ENCODE assay signal across 8 cellular contexts in the genomic region with DNA sequence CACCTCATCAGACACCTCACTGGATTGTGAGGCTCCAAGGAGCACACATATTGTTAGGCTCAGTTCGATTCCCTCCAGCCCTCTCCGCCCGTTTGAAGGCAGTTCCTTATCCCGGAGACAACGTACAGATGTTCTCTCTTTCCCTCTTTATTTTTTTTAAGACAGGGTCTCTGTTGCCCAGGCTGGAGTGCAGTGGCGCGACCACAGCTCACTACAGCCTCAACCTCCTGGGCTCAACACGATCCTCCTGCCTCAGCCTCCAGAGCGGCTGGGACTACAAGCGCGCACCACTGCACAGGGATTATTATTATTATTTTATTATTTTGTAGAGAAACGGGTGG. TPM values are rescaled to one million over a fixed set of nuclear protein-coding genes. Genes with fewer than 3 reads are reported as not detected.
A peak's percentile ranks its signal among the peaks of the same experiment; 100 is the strongest.
DNase-seq lines count a peak whose midpoint lies in the region; ATAC-seq and TF ChIP-seq lines count a peak whose summit lies in the region.

No MANE protein-coding gene starts in this region.

- DNase-seq in Caco-2 (no peak), endothelial cell (ENCODE audit: low spot score) (no peak), NOMO-1 (lab: John Stamatoyannopoulos, UW; ENCODE audit: unreplicated experiment in 2 of 2) (no peak), EL (no peak)

- peak overlapping the region; percentile 39; the same call in 1 of the 2 replicates for H3K27ac ChIP-seq in OCI-LY3 (ENCODE audit: low read length)
- H3K27ac ChIP-seq in neutrophil: peak overlapping the region; percentile 38

- peak overlapping the region; percentile 70 for H3K9ac ChIP-seq in OCI-LY3 (ENCODE audit: low read length)

- H3K79me2 ChIP-seq in OCI-LY3 (ENCODE audit: low read length): peaks cover 11% of the 10 kb centered on the region

- CTCF ChIA-PET in Caco-2 (lab: Charles Lee): interaction anchor here (0.6 to 4.2 kb wide), 15 partner anchors 10 to 419 kb away, joined by 3 to 72 read pairs (median 9); a partner anchor contains a TSS

- intact Hi-C loops in Caco-2 (cut with micrococcal nuclease; ENCODE audit: unreplicated experiment): loop anchor here (2.0 kb wide), 2 partner anchors 26 to 34 kb away; no protein-coding TSS in a partner anchor

- H3K9me3 ChIP-seq in Caco-2: no peaks in the 10 kb centered on the region
- no peaks in the 10 kb centered on the region for H3K9me3 ChIP-seq in OCI-LY3 (ENCODE audit: insufficient read depth, low read length)
- no peaks in the 10 kb centered on the region for H3K9me3 ChIP-seq in neutrophil

- H3K27ac Mint-ChIP-seq in Caco-2 (ENCODE audit: unreplicated experiment): peak overlapping the region; percentile 98
- no peak overlapping the region for H3K27ac Mint-ChIP-seq in endothelial cell (ENCODE audit: unreplicated experiment)

- H3K9me3 Mint-ChIP-seq in Caco-2 (ENCODE audit: unreplicated experiment): no peaks in the 10 kb centered on the region
- no peaks in the 10 kb centered on the region for H3K9me3 Mint-ChIP-seq in endothelial cell (ENCODE audit: unreplicated experiment)

- BruUV-seq in Caco-2 (replicated peaks; lab: Mats Ljungman, UMichigan): TSS peak; percentile 95

- H3K36me3 ChIP-seq in Caco-2 (ENCODE audit: control insufficient read depth, insufficient read depth, low read length) (peaks cover 2% of the 10 kb centered on the region; the same call in 1 of the 2 replicates), OCI-LY3 (replicated peaks; ENCODE audit: low read depth, low read length) (peaks cover 21% of the 10 kb centered on the region), neutrophil (peaks cover 12% of the 10 kb centered on the region)

- no peaks in the 10 kb centered on the region for H3K27me3 ChIP-seq in Caco-2 (replicated peaks; ENCODE audit: control insufficient read depth, insufficient read depth, low read length)
- no peaks in the 10 kb centered on the region for H3K27me3 ChIP-seq in OCI-LY3 (ENCODE audit: low read depth, low read length)
- peaks cover 13% of the 10 kb centered on the region for H3K27me3 ChIP-seq in neutrophil

- H3K36me3 Mint-ChIP-seq in Caco-2 (ENCODE audit: insufficient read depth, unreplicated experiment) (peaks cover 31% of the 10 kb centered on the region), endothelial cell (ENCODE audit: low read depth, unreplicated experiment) (no peaks in the 10 kb centered on the region)

- H3K4me3 Mint-ChIP-seq in Caco-2 (ENCODE audit: unreplicated experiment): peak overlapping the region; percentile 99
- H3K4me3 Mint-ChIP-seq in endothelial cell (ENCODE audit: unreplicated experiment): peak overlapping the region; percentile 96

- no peaks in the 10 kb centered on the region for H3K27me3 Mint-ChIP-seq in Caco-2 (ENCODE audit: insufficient read depth, unreplicated experiment)
- H3K27me3 Mint-ChIP-seq in endothelial cell (ENCODE audit: unreplicated experiment): peaks cover 4% of the 10 kb centered on the region

- H3K4me2 ChIP-seq in OCI-LY3 (ENCODE audit: low read length): peak overlapping the region; percentile 92

- no peak for ATAC-seq in GM19324 (IDR thresholded peaks at IDR 0.05; ENCODE audit: low FRiP score, unreplicated experiment)
- no peak for ATAC-seq in HG03439 (IDR thresholded peaks at IDR 0.05; ENCODE audit: unreplicated experiment)

- H2AFZ ChIP-seq in OCI-LY3 (ENCODE audit: low read depth, low read length): peak overlapping the region; percentile 64; the same call in 1 of the 2 replicates

- H3K4me1 Mint-ChIP-seq in Caco-2 (ENCODE audit: low read depth, unreplicated experiment) (peaks cover 6% of the 10 kb centered on the region), endothelial cell (ENCODE audit: unreplicated experiment) (peaks cover 13% of the 10 kb centered on the region)

- peak overlapping the region; percentile 84 for H3K4me3 ChIP-seq in Caco-2 (ENCODE audit: low read depth, low read length)
- H3K4me3 ChIP-seq in OCI-LY3 (ENCODE audit: low read length): peak overlapping the region; percentile 96
- peak overlapping the region; percentile 86 to 93 for H3K4me3 ChIP-seq in neutrophil (ENCODE audit: low read depth in 1 of 2, low read length in 1 of 2)

- no peaks in the 10 kb centered on the region for H4K20me1 ChIP-seq in OCI-LY3 (ENCODE audit: insufficient read depth, low read length)

- H3K4me1 ChIP-seq in Caco-2 (peaks cover 10% of the 10 kb centered on the region; the same call in 1 of the 2 replicates), OCI-LY3 (ENCODE audit: low read length) (peaks cover 11% of the 10 kb centered on the region), neutrophil (ENCODE audit: control insufficient read depth in 1 of 2, insufficient read depth in 1 of 2, low read depth in 1 of 2, low read length in 1 of 2) (peaks cover 18 to 20% of the 10 kb centered on the region in 2 experiments)

- TF ChIP-seq CTCF in Caco-2 (IDR thresholded peaks at IDR 0.05; ENCODE audit: insufficient read depth in 1 of 2, low read depth in 1 of 2, low read length in 1 of 2, severe bottlenecking in 1 of 2, unreplicated experiment in 1 of 2) (no peak), OCI-LY3 (IDR thresholded peaks at IDR 0.05; ENCODE audit: low read depth, low read length) (no peak), endothelial cell (IDR thresholded peaks at IDR 0.05; ENCODE audit: unreplicated experiment) (no peak), neutrophil (IDR thresholded peaks at IDR 0.05) (no peak)

- POLR2A ChIA-PET in Caco-2 (lab: Charles Lee): interaction anchor here (0.5 to 2.1 kb wide), 17 partner anchors 9 to 419 kb away, joined by 3 to 31 read pairs (median 5); a partner anchor contains a TSS

RNA-seq across cellular contexts. Expression of a gene that starts 0.7 kb away (rescaled TPM):
- total RNA-seq in Caco-2 (2022) (134 and 135 TPM in 2 replicates), endothelial cell (ENCODE audit: unreplicated experiment) (12.4 TPM)

RNA-seq across cellular contexts. Expression of a gene that starts 14.7 kb away (rescaled TPM):
- total RNA-seq in Caco-2 (2022): 2.6 and 3.6 TPM in 2 replicates
- not detected for total RNA-seq in endothelial cell (ENCODE audit: unreplicated experiment)

RNA-seq across cellular contexts. Expression of a gene that starts 24.4 kb away (rescaled TPM):
- 40.6 and 47.7 TPM in 2 replicates for total RNA-seq in Caco-2 (2022)
- total RNA-seq in endothelial cell (ENCODE audit: unreplicated experiment): 1.8 TPM

RNA-seq across cellular contexts. Expression of a gene that starts 27.4 kb away (rescaled TPM):
- total RNA-seq in Caco-2 (2022): 3.2 and 4.9 TPM in 2 replicates
- total RNA-seq in endothelial cell (ENCODE audit: unreplicated experiment): not detected

RNA-seq across cellular contexts. Expression of a gene that starts 44.9 kb away (rescaled TPM):
- 43.1 and 48.9 TPM in 2 replicates for total RNA-seq in Caco-2 (2022)
- 37.3 TPM for total RNA-seq in endothelial cell (ENCODE audit: unreplicated experiment)

Comparison
In these comparisons a context has a peak if more than half of its experiments do, and no peak if none do; other contexts are left out.
1. RNA of a gene that starts 0.7 kb away (total RNA-seq): 134 to 135 TPM in Caco-2; 12.4 TPM in endothelial cell (single experiment); every median in the first group is over 10 times any median in the second.
2. RNA of a gene that starts 24.4 kb away (total RNA-seq): 40.6 to 47.7 TPM in Caco-2; 1.8 TPM in endothelial cell (single experiment); every median in the first group is over 10 times any median in the second.
3. Peak in every context shown above with its lines, with median percentiles within 50 percentile points of each other: H3K4me3 ChIP-seq.